ENCODE assay signal across 27 cellular contexts in genomic region chr3:26307192-26307591, GRCh38.
"Had no signal": no experiment of that assay in that cellular context is flagged by ENCODE, and none has a peak within 500 bp of the region (broad histone marks: within the 10 kb centered on the region; RNA-seq: fewer than 3 reads in every experiment).

No MANE protein-coding gene starts in this region.

- H3K4me3 ChIP-seq: adrenal gland, body of pancreas, coronary artery, dorsolateral prefrontal cortex, gastrocnemius medialis, left lung, lower lobe of right lung, neural progenitor cell, spleen, tibial nerve had no signal

- H3K27ac ChIP-seq: adrenal gland, body of pancreas, coronary artery, gastrocnemius medialis, left lung, lower lobe of right lung, neural progenitor cell, parathyroid adenoma, spleen, tibial nerve, VCaP had no signal

- H3K4me3 Mint-ChIP-seq: activated CD4-positive, alpha-beta memory T cell treated with anti-CD3 and anti-CD28 coated beads for 36 hours; activated naive CD4-positive, alpha-beta T cell treated with anti-CD3 and anti-CD28 coated beads for 36 hours; activated naive CD8-positive, alpha-beta T cell treated with anti-CD3 and anti-CD28 coated beads for 36 hours; activated T-helper 1 cell treated with anti-CD3 and anti-CD28 coated beads, Interleukin-12 subunit alpha, Interleukin-12 subunit beta, Interleukin-2, Interleukin-4 antibody, amounts not matched to agents 30 ng/mL and 10 ng/mL and 1 ng/mL, durations not matched to agents 14 hours and 24 hours and 36 hours; natural killer cell; neural progenitor cell had no signal

- H3K27ac Mint-ChIP-seq: activated CD4-positive, alpha-beta memory T cell treated with anti-CD3 and anti-CD28 coated beads for 36 hours; activated naive CD4-positive, alpha-beta T cell treated with anti-CD3 and anti-CD28 coated beads for 36 hours; activated naive CD8-positive, alpha-beta T cell treated with anti-CD3 and anti-CD28 coated beads for 36 hours; activated T-helper 1 cell treated with anti-CD3 and anti-CD28 coated beads, Interleukin-12 subunit alpha, Interleukin-12 subunit beta, Interleukin-2, Interleukin-4 antibody, amounts not matched to agents 30 ng/mL and 10 ng/mL and 1 ng/mL, durations not matched to agents 14 hours and 24 hours and 36 hours; natural killer cell; neural progenitor cell had no signal

- H3K4me1 Mint-ChIP-seq: activated naive CD8-positive, alpha-beta T cell treated with anti-CD3 and anti-CD28 coated beads for 36 hours; natural killer cell had no signal

- H3K9me3 ChIP-seq: adrenal gland, gastrocnemius medialis, lower lobe of right lung, tibial nerve had no signal

- H3K9me3 Mint-ChIP-seq: neural progenitor cell had no signal

- DNase-seq: activated CD4-positive, alpha-beta memory T cell treated with anti-CD3 and anti-CD28 coated beads for 36 hours; activated CD4-positive, alpha-beta T cell treated with anti-CD3 and anti-CD28 coated beads for 48 hours; activated CD8-positive, alpha-beta memory T cell treated with anti-CD3 and anti-CD28 coated beads, Interleukin-2, amount 50 U/mL, for 4 hours; activated effector memory CD4-positive, alpha-beta T cell treated with anti-CD3 and anti-CD28 coated beads, Interleukin-2, amount 50 U/mL, for 16 hours; activated naive CD4-positive, alpha-beta T cell treated with anti-CD3 and anti-CD28 coated beads for 36 hours; activated naive CD8-positive, alpha-beta T cell treated with anti-CD3 and anti-CD28 coated beads for 36 hours; activated T-cell treated with anti-CD3 and anti-CD28 coated beads, Interleukin-2, amount 50 U/mL, for 1 hour; adrenal gland; aorta; body of pancreas; dorsolateral prefrontal cortex; effector memory CD4-positive, alpha-beta T cell; gastrocnemius medialis; glutamatergic neuron; left lung; lower lobe of right lung; mesendoderm; natural killer cell; occipital lobe; spleen; stimulated activated naive CD4-positive, alpha-beta T cell treated with Interleukin-2 at 50 U/mL for 16 hours had no signal

- H3K36me3 ChIP-seq: adrenal gland, gastrocnemius medialis, left lung, lower lobe of right lung, neural progenitor cell, spleen, tibial nerve had no signal

- H3K36me3 Mint-ChIP-seq: activated CD4-positive, alpha-beta memory T cell treated with anti-CD3 and anti-CD28 coated beads for 36 hours; activated naive CD8-positive, alpha-beta T cell treated with anti-CD3 and anti-CD28 coated beads for 36 hours; neural progenitor cell had no signal

- H3K27me3 ChIP-seq: adrenal gland, body of pancreas, dorsolateral prefrontal cortex, gastrocnemius medialis, left lung, neural progenitor cell, spleen, tibial nerve had no signal

- H3K4me1 ChIP-seq: adrenal gland, body of pancreas, gastrocnemius medialis, left lung, lower lobe of right lung, neural progenitor cell, parathyroid adenoma, spleen, tibial nerve had no signal

- H3K27me3 Mint-ChIP-seq: activated CD4-positive, alpha-beta memory T cell treated with anti-CD3 and anti-CD28 coated beads for 36 hours; activated naive CD8-positive, alpha-beta T cell treated with anti-CD3 and anti-CD28 coated beads for 36 hours had no signal
